ENCODE assay signal across 24 cellular contexts in the genomic region with DNA sequence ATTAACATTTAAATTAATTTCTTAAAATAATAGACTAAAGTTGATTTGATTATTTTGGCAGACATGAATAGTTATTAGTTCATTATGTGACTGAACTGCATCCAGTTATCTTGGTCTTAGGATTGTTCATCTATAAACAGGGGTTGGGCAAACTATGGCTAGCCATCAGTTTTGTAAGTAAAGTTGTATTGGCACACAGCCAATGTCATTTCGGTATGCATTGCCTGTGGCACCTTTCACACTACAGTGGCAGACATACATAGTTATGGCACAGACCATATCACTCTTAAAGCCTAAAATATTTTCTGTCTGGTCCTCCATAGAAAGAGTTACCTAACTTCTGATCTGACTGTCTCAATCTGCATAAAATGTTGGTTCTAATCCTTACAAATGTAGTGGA. TPM values are rescaled to one million over a fixed set of nuclear protein-coding genes. Genes with fewer than 3 reads are reported as not detected.
"Had no signal": no experiment of that assay in that cellular context is flagged by ENCODE, and none has a peak within 500 bp of the region (broad histone marks: within the 10 kb centered on the region; RNA-seq: fewer than 3 reads in every experiment).

No MANE protein-coding gene starts in this region.

- H3K4me1 ChIP-seq: foreskin keratinocyte, psoas muscle had no signal

- DNase-seq: dorsolateral prefrontal cortex; effector CD4-positive, alpha-beta T cell; foreskin keratinocyte; heart left ventricle; kidney; natural killer cell; occipital lobe; ovary; posterior cingulate gyrus; psoas muscle; right cardiac atrium; sigmoid colon; stimulated activated CD4-positive, alpha-beta T cell treated with anti-CD3 and anti-CD28 coated beads, Interleukin-2, amount 100 ng/mL, for 24 hours; stimulated activated CD4-positive, alpha-beta T cell treated with anti-CD3 and anti-CD28 coated beads, Interleukin-4, amount 100 ng/mL, for 24 hours; stimulated activated naive CD4-positive, alpha-beta T cell treated with Interleukin-2 at 50 U/mL for 16 hours; stomach; thyroid gland had no signal

- H3K4me3 ChIP-seq: dorsolateral prefrontal cortex, esophagus muscularis mucosa, gastroesophageal sphincter, heart left ventricle, hepatocyte, lung, ovary, psoas muscle, sigmoid colon, stomach, thyroid gland had no signal

- H3K36me3 ChIP-seq: esophagus muscularis mucosa, gastroesophageal sphincter, heart left ventricle, ovary, sigmoid colon, stomach, thyroid gland had no signal

- H3K27me3 ChIP-seq: esophagus muscularis mucosa, foreskin keratinocyte, gastroesophageal sphincter, heart left ventricle, hepatocyte, ovary, sigmoid colon, stomach, thyroid gland had no signal

- H3K27ac ChIP-seq: dorsolateral prefrontal cortex, esophagus muscularis mucosa, foreskin keratinocyte, gastroesophageal sphincter, heart left ventricle, hepatocyte, ovary, psoas muscle, sigmoid colon, stomach, thyroid gland had no signal

- H3K4me2 ChIP-seq: hepatocyte had no signal

- H3K9me3 ChIP-seq: esophagus muscularis mucosa, gastroesophageal sphincter, heart left ventricle, ovary, psoas muscle, sigmoid colon, stomach, thyroid gland had no signal

- ATAC-seq: foreskin keratinocyte; gastroesophageal sphincter; heart left ventricle; left lobe of liver; natural killer cell; psoas muscle; right cardiac atrium; stimulated activated effector memory CD8-positive, alpha-beta T cell treated with anti-CD3 and anti-CD28 coated beads, Interleukin-12 subunit alpha, Interleukin-12 subunit beta, amount 100 ng/mL, for 72 hours had no signal

- H2AFZ ChIP-seq: hepatocyte had no signal

RNA-seq across cellular contexts. Expression of gene ADGRL2, which starts 27.2 kb away (rescaled TPM):
- total RNA-seq: mononuclear cell, natural killer cell had no signal
